In genomic region chr10:127881262-127881661, GRCh38 we compare ENCODE assay signal across 25 cellular contexts. TPM values are rescaled to one million over a fixed set of nuclear protein-coding genes. Genes with fewer than 3 reads are reported as not detected.
DNase-seq lines count a peak whose midpoint lies in the region; ATAC-seq and TF ChIP-seq lines count a peak whose summit lies in the region.
"Had no signal": no experiment of that assay in that cellular context is flagged by ENCODE, and none has a peak within 500 bp of the region (broad histone marks: within the 10 kb centered on the region; RNA-seq: fewer than 3 reads in every experiment).

No MANE protein-coding gene starts in this region.

- POLR2A ChIA-PET in PC-9 (lab: Charles Lee; ENCODE audit: unreplicated experiment), result no interaction called here

- H3K27me3 ChIP-seq in heart left ventricle, result no peaks in the 10 kb centered on the region
- no peaks in the 10 kb centered on the region for H3K27me3 ChIP-seq in right cardiac atrium (ENCODE audit: control insufficient read depth, insufficient read depth)
- H3K27me3 ChIP-seq in esophagus squamous epithelium, result no peaks in the 10 kb centered on the region
- H3K27me3 ChIP-seq in muscle layer of duodenum (ENCODE audit: low read depth, low read length), result no peaks in the 10 kb centered on the region
- H3K27me3 ChIP-seq in upper lobe of left lung, result no peaks in the 10 kb centered on the region
- no peaks in the 10 kb centered on the region for H3K27me3 ChIP-seq in PC-9 (ENCODE audit: insufficient read depth, low read depth)
- H3K27me3 ChIP-seq: brain microvascular endothelial cell, gastrocnemius medialis had no signal

- no peak for TF ChIP-seq EP300 in upper lobe of left lung (IDR thresholded peaks at IDR 0.05)

- H3K4me2 ChIP-seq in PC-9, result no peak overlapping the region
- H3K4me2 ChIP-seq: A549, GM23338 had no signal

- no peaks in the 10 kb centered on the region for H3K79me2 ChIP-seq in PC-9 (ENCODE audit: low read depth)

- H3K9me3 ChIP-seq in heart left ventricle (no peaks in the 10 kb centered on the region), right cardiac atrium (ENCODE audit: control insufficient read depth, low read length) (no peaks in the 10 kb centered on the region), esophagus squamous epithelium (no peaks in the 10 kb centered on the region), muscle layer of duodenum (ENCODE audit: control insufficient read depth in 1 of 2, low read length in 2 of 2) (no peaks in the 10 kb centered on the region), upper lobe of left lung (no peaks in the 10 kb centered on the region), PC-9 (ENCODE audit: insufficient read depth, low read depth) (no peaks in the 10 kb centered on the region)
- H3K9me3 ChIP-seq: A549, gastrocnemius medialis had no signal

- H3F3A ChIP-seq in PC-9 (ENCODE audit: insufficient read depth, low read depth), result no peaks in the 10 kb centered on the region

- DNase-seq in heart left ventricle (no peak), right cardiac atrium (no peak), esophagus squamous epithelium (lab: John Stamatoyannopoulos, UW) (no peak), upper lobe of left lung (peak in 1 of 2 donors; percentile 43), PC-9 (no peak), kidney glomerular epithelial cell (lab: John Stamatoyannopoulos, UW) (no peak)
- DNase-seq: activated CD4-positive, alpha-beta memory T cell treated with anti-CD3 and anti-CD28 coated beads for 36 hours; activated T-cell treated with anti-CD3 and anti-CD28 coated beads, Interleukin-2, amount 50 U/mL, for 48 hours; brain microvascular endothelial cell; DMS79; erythroblast; NCI-H1694 treated with DMSO at 0.1 percent for 48 hours; trophoblast cell; WERI-Rb-1 had no signal

- H3K27ac ChIP-seq in heart left ventricle, result peak overlapping the region in 7 of 12 donors; percentile 12 to 94 (median 33)
- no peak overlapping the region for H3K27ac ChIP-seq in right cardiac atrium (ENCODE audit: low read length)
- peak overlapping the region in 3 of 4 donors; percentile 26 to 76 (median 39) for H3K27ac ChIP-seq in esophagus squamous epithelium
- peak overlapping the region; percentile 79 for H3K27ac ChIP-seq in muscle layer of duodenum (ENCODE audit: low read length)
- H3K27ac ChIP-seq in upper lobe of left lung, result peak overlapping the region; percentile 38 to 82 (median 62)
- H3K27ac ChIP-seq in PC-9, result no peak overlapping the region
- H3K27ac ChIP-seq: A549, brain microvascular endothelial cell, gastrocnemius medialis, WERI-Rb-1 had no signal

- H3K36me3 ChIP-seq in heart left ventricle (no peaks in the 10 kb centered on the region), esophagus squamous epithelium (no peaks in the 10 kb centered on the region), muscle layer of duodenum (ENCODE audit: control insufficient read depth in 1 of 2, insufficient read depth in 2 of 2, low read length in 2 of 2) (no peaks in the 10 kb centered on the region), upper lobe of left lung (no peaks in the 10 kb centered on the region), PC-9 (ENCODE audit: low read depth) (no peaks in the 10 kb centered on the region)
- H3K36me3 ChIP-seq: brain microvascular endothelial cell, gastrocnemius medialis, WERI-Rb-1 had no signal

- TF ChIP-seq POLR2A in heart left ventricle (IDR thresholded peaks at IDR 0.05) (no peak), esophagus squamous epithelium (IDR thresholded peaks at IDR 0.05) (no peak), upper lobe of left lung (IDR thresholded peaks at IDR 0.05) (no peak)

- CTCF ChIA-PET in PC-9 (lab: Charles Lee), result no interaction called here

- WGBS in heart left ventricle, 4 donors, result 91 to 95% (median 93%) methylated on average over 8 of the region's 8 CpGs
- WGBS in right cardiac atrium, result 92% methylated on average over 8 of the region's 8 CpGs
- 78 to 93% methylated on average over 3 to 4 of the region's 8 CpGs for WGBS in esophagus squamous epithelium, 2 donors
- 90 to 92% methylated on average over 5 to 8 of the region's 8 CpGs for WGBS in upper lobe of left lung, 2 donors

- no peak for ATAC-seq in heart left ventricle
- no peak for ATAC-seq in right cardiac atrium
- ATAC-seq in upper lobe of left lung (ENCODE audit: low FRiP score in 2 of 2), result no peak
- ATAC-seq in GM21737 (IDR thresholded peaks at IDR 0.05; ENCODE audit: unreplicated experiment), result no peak
- ATAC-seq: A549; activated naive CD4-positive, alpha-beta T cell treated with anti-CD3 and anti-CD28 coated beads, Interleukin-2, amount 50 U/mL, for 72 hours; gastrocnemius medialis; GM23338; stimulated activated effector memory CD8-positive, alpha-beta T cell treated with anti-CD3 and anti-CD28 coated beads, Interleukin-12 subunit alpha, Interleukin-12 subunit beta, amount 100 ng/mL, for 72 hours had no signal

- peaks cover 0 to 46% (median 0%) of the 10 kb centered on the region in 12 donors for H3K4me1 ChIP-seq in heart left ventricle
- H3K4me1 ChIP-seq in right cardiac atrium (ENCODE audit: control insufficient read depth, insufficient read depth, low read length), result no peaks in the 10 kb centered on the region
- no peaks in the 10 kb centered on the region for H3K4me1 ChIP-seq in esophagus squamous epithelium
- H3K4me1 ChIP-seq in muscle layer of duodenum (ENCODE audit: control insufficient read depth in 1 of 2, insufficient read depth in 2 of 2, low read length in 2 of 2), result peaks cover 0 to 22% of the 10 kb centered on the region in 2 donors
- peaks cover 0 to 16% (median 5%) of the 10 kb centered on the region in 4 donors for H3K4me1 ChIP-seq in upper lobe of left lung
- H3K4me1 ChIP-seq in PC-9 (replicated peaks; ENCODE audit: insufficient read depth), result no peaks in the 10 kb centered on the region
- H3K4me1 ChIP-seq: A549, gastrocnemius medialis had no signal

- H3K9me2 ChIP-seq in PC-9 (ENCODE audit: insufficient read depth), result no peaks in the 10 kb centered on the region

- no TSS peak for BruUV-seq in PC-9 (replicated peaks; lab: Mats Ljungman, UMichigan)

- H4K20me1 ChIP-seq in PC-9 (ENCODE audit: insufficient read depth), result no peaks in the 10 kb centered on the region

- no peak overlapping the region for H2AFZ ChIP-seq in PC-9
- H2AFZ ChIP-seq: GM23338 had no signal

- intact Hi-C loops in heart left ventricle (cut with DNase I) (no loop called here), right cardiac atrium (cut with DNase I) (no loop called here), esophagus squamous epithelium (cut with DNase I) (no loop called here), PC-9 (cut with micrococcal nuclease; ENCODE audit: unreplicated experiment) (no loop called here)

- TF ChIP-seq CTCF in heart left ventricle (IDR thresholded peaks at IDR 0.05) (no peak), esophagus squamous epithelium (IDR thresholded peaks at IDR 0.05) (no peak), upper lobe of left lung (IDR thresholded peaks at IDR 0.05) (no peak), PC-9 (conservative IDR thresholded peaks at IDR 0.05) (no peak)

- H3K4me3 ChIP-seq in heart left ventricle, result no peak overlapping the region
- H3K4me3 ChIP-seq in right cardiac atrium (ENCODE audit: low read length), result no peak overlapping the region
- H3K4me3 ChIP-seq in esophagus squamous epithelium, result no peak overlapping the region
- no peak overlapping the region for H3K4me3 ChIP-seq in muscle layer of duodenum (ENCODE audit: low read depth in 1 of 2, low read length in 2 of 2)
- no peak overlapping the region for H3K4me3 ChIP-seq in upper lobe of left lung
- no peak overlapping the region for H3K4me3 ChIP-seq in PC-9
- H3K4me3 ChIP-seq: A549, gastrocnemius medialis, GM23338 had no signal

RNA-seq across cellular contexts. Expression of gene CLRN3, which starts 11.5 kb away (rescaled TPM):
- total RNA-seq in heart left ventricle (under 1 TPM in 1 of 9 donors, not detected in 8; 0.35 TPM), right cardiac atrium (not detected), esophagus squamous epithelium (not detected), upper lobe of left lung (under 1 TPM in 2 of 6 donors, not detected in 4; 0.37 to 0.49 TPM), PC-9 (2021) (not detected in 2 replicates)
- polyA plus RNA-seq in heart left ventricle (not detected), right cardiac atrium (not detected)
- total RNA-seq: activated CD4-positive, alpha-beta memory T cell treated with anti-CD3 and anti-CD28 coated beads for 36 hours; activated naive CD4-positive, alpha-beta T cell treated with anti-CD3 and anti-CD28 coated beads, Interleukin-2, amount 50 U/mL, for 72 hours; CD4-positive, CD25-positive, alpha-beta regulatory T cell; GM23338; lower leg skin; naive thymus-derived CD4-positive, alpha-beta T cell; Right ventricle myocardium inferior had no signal
- polyA plus RNA-seq: CD4-positive, CD25-positive, alpha-beta regulatory T cell; GM23338; naive thymus-derived CD4-positive, alpha-beta T cell had no signal

RNA-seq across cellular contexts. Expression of gene PTPRE, which starts 25.6 kb away (rescaled TPM):
- total RNA-seq in heart left ventricle (10 to 100 TPM; 13.9 to 55.0 (median 26.8) TPM), right cardiac atrium (10 to 100 TPM; 11.2 to 21.1 (median 13.8) TPM), esophagus squamous epithelium (10 to 100 TPM in 3 of 4 donors, 1 to 10 TPM in 1; 9.8 to 24.9 (median 22.7) TPM), upper lobe of left lung (10 to 100 TPM; 49.9 to 89.2 (median 64.2) TPM), PC-9 (2021) (7.9 TPM in 2 replicates)
- polyA plus RNA-seq in heart left ventricle (10 to 100 TPM in 1 of 2 donors, 1 to 10 TPM in 1; 6.9 to 18.4 TPM), right cardiac atrium (6.7 TPM)

Comparison
In these comparisons a context has a peak if more than half of its experiments do, and no peak if none do; other contexts are left out.
1. H3K27ac ChIP-seq: peak in heart left ventricle (7 of 12), esophagus squamous epithelium (3 of 4), muscle layer of duodenum (single experiment) and upper lobe of left lung (4 of 4); none in right cardiac atrium (single experiment) and PC-9 (single experiment).